In the genomic region with DNA sequence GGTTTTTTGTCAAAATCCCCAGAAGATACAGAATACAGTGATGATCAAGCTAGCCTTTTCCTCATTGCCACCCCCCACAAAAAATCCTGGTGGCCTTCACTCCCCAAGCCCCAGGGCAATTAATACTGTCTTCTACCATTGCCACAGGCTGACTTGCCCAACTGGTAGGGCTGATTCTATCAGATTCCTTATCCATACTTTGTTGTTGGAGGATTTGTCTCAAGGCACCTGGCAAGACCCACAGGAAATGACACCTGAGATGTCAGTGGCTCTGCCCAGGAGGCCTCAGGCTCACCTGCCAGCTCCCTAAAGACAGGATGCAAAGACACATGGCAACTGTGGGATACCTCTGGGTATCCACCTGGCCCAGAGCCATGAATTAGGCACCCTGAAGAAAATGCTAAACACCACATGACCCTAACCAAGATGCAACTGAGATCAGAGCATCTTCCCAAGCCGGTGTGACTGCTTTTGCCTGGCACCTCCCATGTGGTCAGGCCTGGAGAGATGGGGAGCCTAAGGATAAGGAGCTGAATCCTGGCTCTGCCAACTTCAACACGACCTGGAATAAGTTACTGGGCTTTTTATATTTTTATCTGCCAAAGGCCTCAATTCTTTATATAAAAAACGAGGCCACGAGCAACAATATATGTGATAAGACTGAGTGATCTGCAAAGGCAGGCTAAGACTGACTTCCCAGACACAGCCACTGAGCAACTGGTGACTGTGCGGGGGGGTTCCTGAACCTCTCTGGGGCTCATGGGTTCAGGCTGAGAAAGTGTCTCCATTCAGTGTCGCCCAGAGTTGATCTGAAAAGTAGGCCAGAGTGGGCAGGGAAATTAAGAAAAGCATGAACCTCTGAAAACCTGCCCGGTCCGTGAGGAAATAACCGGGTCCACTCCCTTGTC, we compare ENCODE assay signal across 8 cellular contexts. TPM values are rescaled to one million over a fixed set of nuclear protein-coding genes. Genes with fewer than 3 reads are reported as not detected.
A peak's percentile ranks its signal among the peaks of the same experiment; 100 is the strongest.
DNase-seq lines count a peak whose midpoint lies in the region; ATAC-seq and TF ChIP-seq lines count a peak whose summit lies in the region.

No MANE protein-coding gene starts in this region.

- no peak for DNase-seq in Right ventricle myocardium superior
- DNase-seq in cardiac septum (ENCODE audit: low spot score): no peak
- DNase-seq in activated T-cell treated with anti-CD3 and anti-CD28 coated beads, Interleukin-2, amount 50 U/mL, for 24 hours: peak; percentile 58
- no peak for DNase-seq in glutamatergic neuron
- no peak for DNase-seq in sciatic nerve (ENCODE audit: low spot score)
- DNase-seq in NCI-H2029 treated with DMSO at 0.1 percent for 48 hours (lab: John Stamatoyannopoulos, UW): no peak

- H3K27ac Mint-ChIP-seq in IgD-negative memory B cell: peak overlapping the region; percentile 89 to 93 (median 93)
- H3K27ac Mint-ChIP-seq in activated T-cell treated with anti-CD3 and anti-CD28 coated beads, Interleukin-2, amount 50 U/mL, for 24 hours: peak overlapping the region; percentile 95
- peak overlapping the region; percentile 6 for H3K27ac Mint-ChIP-seq in glutamatergic neuron (ENCODE audit: unreplicated experiment)

- H3K9me3 Mint-ChIP-seq in IgD-negative memory B cell: no peaks in the 10 kb centered on the region
- no peaks in the 10 kb centered on the region for H3K9me3 Mint-ChIP-seq in activated T-cell treated with anti-CD3 and anti-CD28 coated beads, Interleukin-2, amount 50 U/mL, for 24 hours
- H3K9me3 Mint-ChIP-seq in glutamatergic neuron (ENCODE audit: unreplicated experiment): peaks cover 2% of the 10 kb centered on the region

- ATAC-seq in Right ventricle myocardium superior (ENCODE audit: poor library complexity) (peak; percentile 3), sciatic nerve (peak; percentile 5), HG03108 (IDR thresholded peaks at IDR 0.05; ENCODE audit: unreplicated experiment) (no peak)

- H3K4me3 Mint-ChIP-seq in IgD-negative memory B cell (peak overlapping the region; percentile 90 to 97 (median 94)), glutamatergic neuron (ENCODE audit: unreplicated experiment) (peak overlapping the region; percentile 87)
- H3K4me3 Mint-ChIP-seq in activated T-cell treated with anti-CD3 and anti-CD28 coated beads, Interleukin-2, amount 50 U/mL, for 24 hours: peak overlapping the region; percentile 94

- peaks cover 21 to 36% (median 33%) of the 10 kb centered on the region in 3 donors for H3K4me1 Mint-ChIP-seq in IgD-negative memory B cell
- peaks cover 56% of the 10 kb centered on the region for H3K4me1 Mint-ChIP-seq in activated T-cell treated with anti-CD3 and anti-CD28 coated beads, Interleukin-2, amount 50 U/mL, for 24 hours (ENCODE audit: low read depth)
- H3K4me1 Mint-ChIP-seq in glutamatergic neuron (ENCODE audit: low read depth, unreplicated experiment): peaks cover 10% of the 10 kb centered on the region

- H3K36me3 Mint-ChIP-seq in IgD-negative memory B cell (peaks cover 4% of the 10 kb centered on the region), glutamatergic neuron (ENCODE audit: unreplicated experiment) (no peaks in the 10 kb centered on the region)
- H3K36me3 Mint-ChIP-seq in activated T-cell treated with anti-CD3 and anti-CD28 coated beads, Interleukin-2, amount 50 U/mL, for 24 hours (ENCODE audit: low read depth): peaks cover 41% of the 10 kb centered on the region

- intact Hi-C loops in Right ventricle myocardium superior (cut with DNase I) (loop anchor here (10.0 kb wide), 1 partner anchor 313 kb away; a partner anchor contains a TSS), cardiac septum (cut with DNase I) (no loop called here), sciatic nerve (cut with DNase I) (no loop called here)

- no peak for TF ChIP-seq CTCF in glutamatergic neuron (IDR thresholded peaks at IDR 0.05; ENCODE audit: partially characterized antibody, unreplicated experiment)

- no peaks in the 10 kb centered on the region for H3K27me3 Mint-ChIP-seq in IgD-negative memory B cell
- H3K27me3 Mint-ChIP-seq in activated T-cell treated with anti-CD3 and anti-CD28 coated beads, Interleukin-2, amount 50 U/mL, for 24 hours: no peaks in the 10 kb centered on the region
- H3K27me3 Mint-ChIP-seq in glutamatergic neuron (ENCODE audit: unreplicated experiment): peaks cover 5% of the 10 kb centered on the region

RNA-seq across cellular contexts. Expression of a gene that starts 0.9 kb away (rescaled TPM):
- total RNA-seq in Right ventricle myocardium superior (61.7 TPM), cardiac septum (61.4 TPM), glutamatergic neuron (ENCODE audit: unreplicated experiment) (82.9 TPM), sciatic nerve (47.3 TPM)
- 76.2 TPM for polyA plus RNA-seq in IgD-negative memory B cell

RNA-seq across cellular contexts. Expression of a gene that starts 14.3 kb away (rescaled TPM):
- 105 TPM for total RNA-seq in Right ventricle myocardium superior
- total RNA-seq in cardiac septum: 99.4 TPM
- 116 TPM for polyA plus RNA-seq in IgD-negative memory B cell
- total RNA-seq in glutamatergic neuron (ENCODE audit: unreplicated experiment): 127 TPM
- total RNA-seq in sciatic nerve: 151 TPM

Comparison
In these comparisons a context has a peak if more than half of its experiments do, and no peak if none do; other contexts are left out.
1. H3K27ac Mint-ChIP-seq: peak in every context shown above with its lines; median percentile 95 in activated T-cell treated with anti-CD3 and anti-CD28 coated beads, Interleukin-2, amount 50 U/mL, for 24 hours; 93 in IgD-negative memory B cell; 6 in glutamatergic neuron.